ENCODE assay signal across 12 cellular contexts in the genomic region with DNA sequence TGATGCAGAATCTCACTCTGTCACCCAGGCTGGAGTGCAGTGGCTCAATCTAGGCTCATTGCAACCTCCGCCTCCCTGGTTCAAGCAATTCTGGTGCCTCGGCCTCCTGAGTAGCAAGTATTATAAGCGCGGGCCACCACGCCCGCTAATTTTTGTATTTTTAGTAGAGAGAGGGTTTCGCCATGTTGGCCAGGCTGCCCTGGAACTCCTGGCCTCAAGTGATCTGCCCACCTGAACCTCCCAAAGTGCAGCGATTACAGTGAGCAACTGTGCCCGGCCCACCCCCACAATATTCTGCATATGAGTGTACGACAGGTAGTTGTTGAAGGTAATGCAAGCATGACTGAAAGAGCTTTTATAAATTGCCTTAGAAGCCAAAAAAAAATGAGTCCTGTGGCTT. TPM values are rescaled to one million over a fixed set of nuclear protein-coding genes. Genes with fewer than 3 reads are reported as not detected.
DNase-seq lines count a peak whose midpoint lies in the region; ATAC-seq and TF ChIP-seq lines count a peak whose summit lies in the region.
"Had no signal": no experiment of that assay in that cellular context is flagged by ENCODE, and none has a peak within 500 bp of the region (broad histone marks: within the 10 kb centered on the region; RNA-seq: fewer than 3 reads in every experiment).

No MANE protein-coding gene starts in this region.

- H3K36me3 Mint-ChIP-seq in stimulated activated naive CD8-positive, alpha-beta T cell treated with anti-CD3 and anti-CD28 coated beads, Interleukin-15, Interleukin-2, amounts not matched to agents 100 ng/mL and 50 ng/mL, for 24 hours (ENCODE audit: low read depth), result peaks cover 5% of the 10 kb centered on the region
- no peaks in the 10 kb centered on the region for H3K36me3 Mint-ChIP-seq in nephron progenitor cell (ENCODE audit: low read depth)

- H3K27ac Mint-ChIP-seq in stimulated activated naive CD8-positive, alpha-beta T cell treated with anti-CD3 and anti-CD28 coated beads, Interleukin-15, Interleukin-2, amounts not matched to agents 100 ng/mL and 50 ng/mL, for 24 hours, result peak overlapping the region; percentile 100
- H3K27ac Mint-ChIP-seq in nephron progenitor cell, result no peak overlapping the region

- H3K9me3 Mint-ChIP-seq in stimulated activated naive CD8-positive, alpha-beta T cell treated with anti-CD3 and anti-CD28 coated beads, Interleukin-15, Interleukin-2, amounts not matched to agents 100 ng/mL and 50 ng/mL, for 24 hours, result peaks cover 4% of the 10 kb centered on the region
- no peaks in the 10 kb centered on the region for H3K9me3 Mint-ChIP-seq in nephron progenitor cell
- H3K9me3 Mint-ChIP-seq: stimulated activated naive CD8-positive, alpha-beta T cell treated with anti-CD3 and anti-CD28 coated beads, Interleukin-15, amount 100 ng/mL, for 72 hours had no signal

- H3K4me3 ChIP-seq in WI38 (ENCODE audit: low read depth, low read length) (peak overlapping the region; percentile 96), fibroblast of the aortic adventitia (ENCODE audit: low read depth, low read length) (peak overlapping the region; percentile 72)

- no peak overlapping the region for H3K4me3 Mint-ChIP-seq in stimulated activated naive CD8-positive, alpha-beta T cell treated with anti-CD3 and anti-CD28 coated beads, Interleukin-15, Interleukin-2, amounts not matched to agents 100 ng/mL and 50 ng/mL, for 24 hours
- no peak overlapping the region for H3K4me3 Mint-ChIP-seq in nephron progenitor cell
- H3K4me3 Mint-ChIP-seq: stimulated activated naive CD8-positive, alpha-beta T cell treated with anti-CD3 and anti-CD28 coated beads, Interleukin-15, amount 100 ng/mL, for 72 hours had no signal

- ATAC-seq in stimulated activated naive CD8-positive, alpha-beta T cell treated with anti-CD3 and anti-CD28 coated beads, Interleukin-15, Interleukin-2, amounts not matched to agents 100 U/mL and 50 U/mL, for 24 hours, result no peak
- ATAC-seq: stimulated activated naive CD8-positive, alpha-beta T cell treated with anti-CD3 and anti-CD28 coated beads, Interleukin-15, amount 100 ng/mL, for 72 hours had no signal

- H3K4me1 Mint-ChIP-seq in stimulated activated naive CD8-positive, alpha-beta T cell treated with anti-CD3 and anti-CD28 coated beads, Interleukin-15, Interleukin-2, amounts not matched to agents 100 ng/mL and 50 ng/mL, for 24 hours (ENCODE audit: low read depth), result peaks cover 22% of the 10 kb centered on the region
- H3K4me1 Mint-ChIP-seq in nephron progenitor cell, result peaks cover 17% of the 10 kb centered on the region

- no peaks in the 10 kb centered on the region for H3K27me3 Mint-ChIP-seq in stimulated activated naive CD8-positive, alpha-beta T cell treated with anti-CD3 and anti-CD28 coated beads, Interleukin-15, Interleukin-2, amounts not matched to agents 100 ng/mL and 50 ng/mL, for 24 hours
- peaks cover 9% of the 10 kb centered on the region for H3K27me3 Mint-ChIP-seq in nephron progenitor cell (ENCODE audit: low read depth, poor library complexity)
- H3K27me3 Mint-ChIP-seq: stimulated activated naive CD8-positive, alpha-beta T cell treated with anti-CD3 and anti-CD28 coated beads, Interleukin-15, amount 100 ng/mL, for 72 hours had no signal

- no peak for DNase-seq in stimulated activated naive CD8-positive, alpha-beta T cell treated with anti-CD3 and anti-CD28 coated beads, Interleukin-15, Interleukin-2, amounts not matched to agents 100 U/mL and 50 U/mL, for 24 hours
- no peak for DNase-seq in fibroblast of the aortic adventitia (ENCODE audit: low read depth)
- no peak for DNase-seq in nephron progenitor cell
- no peak for DNase-seq in hippocampal formation (lab: John Stamatoyannopoulos, UW)
- no peak for DNase-seq in activated CD4-positive, CD25-positive, alpha-beta regulatory T cell (lab: John Stamatoyannopoulos, UW)
- no peak for DNase-seq in NCI-H524 treated with DMSO at 0.1 percent for 48 hours (lab: John Stamatoyannopoulos, UW)
- DNase-seq: EL, NCI-H1694 treated with DMSO at 0.1 percent for 48 hours, T-helper 1 cell had no signal

- no peak for TF ChIP-seq CTCF in WI38 (IDR thresholded peaks at IDR 0.05; ENCODE audit: low read depth, low read length)
- no peak for TF ChIP-seq CTCF in fibroblast of the aortic adventitia (IDR thresholded peaks at IDR 0.05; ENCODE audit: insufficient read depth, low read length)
- TF ChIP-seq CTCF in nephron progenitor cell (IDR thresholded peaks at IDR 0.05), result no peak

RNA-seq across cellular contexts. Expression of a gene that starts 1.2 kb away (rescaled TPM):
- total RNA-seq in fibroblast of the aortic adventitia (ENCODE audit: low replicate concordance), result 28.7 and 55.7 TPM in 2 replicates
